ENCODE assay signal across 8 cellular contexts in the genomic region with DNA sequence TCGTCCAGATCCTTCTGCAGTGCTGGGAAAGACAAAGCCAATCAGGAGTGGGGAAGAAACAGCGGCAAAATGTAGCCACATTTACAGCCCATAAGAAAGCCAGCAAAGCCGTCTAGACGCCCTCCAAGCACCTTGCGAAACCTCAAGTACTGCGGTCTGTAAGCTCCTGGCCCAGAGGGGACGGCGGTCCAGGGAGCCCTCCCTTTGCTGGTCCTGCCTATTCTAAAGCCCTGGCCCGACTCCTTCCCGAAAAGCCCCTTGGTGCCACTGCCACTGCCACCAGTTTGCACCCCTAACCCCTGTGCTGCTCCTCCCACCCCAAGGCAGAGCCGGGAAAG. TPM values are rescaled to one million over a fixed set of nuclear protein-coding genes. Genes with fewer than 3 reads are reported as not detected.
DNase-seq lines count a peak whose midpoint lies in the region.

No MANE protein-coding gene starts in this region.

- H3K9me3 Mint-ChIP-seq in activated CD4-positive, alpha-beta T cell treated with anti-CD3 and anti-CD28 coated beads, Interleukin-2, amount 10 ng/mL, durations not matched to agents 24 days and 14 days = no peaks in the 10 kb centered on the region
- H3K9me3 Mint-ChIP-seq in activated T-helper 2 cell treated with anti-CD3 and anti-CD28 coated beads, Interferon-gamma antibody, Interleukin-2, Interleukin-4, amounts not matched to agents 10 μg/mL and 5 μg/mL and 100 μg/mL, durations not matched to agents 14 hours and 24 hours and 36 hours = no peaks in the 10 kb centered on the region
- H3K9me3 Mint-ChIP-seq in immature natural killer cell = no peaks in the 10 kb centered on the region

- peak overlapping the region; percentile 82 for H3K27ac Mint-ChIP-seq in activated CD4-positive, alpha-beta T cell treated with anti-CD3 and anti-CD28 coated beads, Interleukin-2, amount 10 ng/mL, durations not matched to agents 24 days and 14 days
- H3K27ac Mint-ChIP-seq in activated T-helper 2 cell treated with anti-CD3 and anti-CD28 coated beads, Interferon-gamma antibody, Interleukin-2, Interleukin-4, amounts not matched to agents 10 μg/mL and 5 μg/mL and 100 μg/mL, durations not matched to agents 14 hours and 24 hours and 36 hours = peak overlapping the region; percentile 57
- H3K27ac Mint-ChIP-seq in immature natural killer cell = peak overlapping the region; percentile 82 to 95 (median 88)

- H3K27ac ChIP-seq in substantia nigra (ENCODE audit: low read depth, low read length, poor library complexity, severe bottlenecking) = peak overlapping the region; percentile 35
- H3K27ac ChIP-seq in caudate nucleus (ENCODE audit: low read depth, low read length) = no peak overlapping the region

- H3K4me1 Mint-ChIP-seq in activated CD4-positive, alpha-beta T cell treated with anti-CD3 and anti-CD28 coated beads, Interleukin-2, amount 10 ng/mL, durations not matched to agents 24 days and 14 days = peaks cover 15% of the 10 kb centered on the region
- peaks cover 9% of the 10 kb centered on the region for H3K4me1 Mint-ChIP-seq in activated T-helper 2 cell treated with anti-CD3 and anti-CD28 coated beads, Interferon-gamma antibody, Interleukin-2, Interleukin-4, amounts not matched to agents 10 μg/mL and 5 μg/mL and 100 μg/mL, durations not matched to agents 14 hours and 24 hours and 36 hours (ENCODE audit: low read depth)
- peaks cover 16 to 21% of the 10 kb centered on the region in 2 donors for H3K4me1 Mint-ChIP-seq in immature natural killer cell

- H3K4me3 Mint-ChIP-seq in activated CD4-positive, alpha-beta T cell treated with anti-CD3 and anti-CD28 coated beads, Interleukin-2, amount 10 ng/mL, durations not matched to agents 24 days and 14 days = peak overlapping the region; percentile 89
- peak overlapping the region; percentile 83 for H3K4me3 Mint-ChIP-seq in activated T-helper 2 cell treated with anti-CD3 and anti-CD28 coated beads, Interferon-gamma antibody, Interleukin-2, Interleukin-4, amounts not matched to agents 10 μg/mL and 5 μg/mL and 100 μg/mL, durations not matched to agents 14 hours and 24 hours and 36 hours (ENCODE audit: low read depth)
- H3K4me3 Mint-ChIP-seq in immature natural killer cell = peak overlapping the region; percentile 86 to 90 (median 88)

- no peak for DNase-seq in activated CD4-positive, alpha-beta T cell treated with anti-CD3 and anti-CD28 coated beads, Interleukin-2, amount 10 ng/mL, durations not matched to agents 24 days and 14 days
- DNase-seq in activated CD4-positive, alpha-beta T cell treated with anti-CD3 and anti-CD28 coated beads, Interleukin-2, amount 50 U/mL, for 4 hours = no peak
- DNase-seq in activated T-helper 2 cell treated with anti-CD3 and anti-CD28 coated beads, Interferon-gamma antibody, Interleukin-2, Interleukin-4, amounts not matched to agents 10 μg/mL and 5 μg/mL and 100 μg/mL, durations not matched to agents 14 hours and 24 hours and 36 hours (ENCODE audit: low spot score) = no peak
- DNase-seq in immature natural killer cell (no peak), substantia nigra (lab: John Stamatoyannopoulos, UW) (no peak), ecto neural progenitor cell (ENCODE audit: low spot score) (no peak), iPS-NIHi11 (ENCODE audit: low spot score) (no peak), caudate nucleus (lab: John Stamatoyannopoulos, UW) (no peak)

- peaks cover 41% of the 10 kb centered on the region for H3K36me3 Mint-ChIP-seq in activated CD4-positive, alpha-beta T cell treated with anti-CD3 and anti-CD28 coated beads, Interleukin-2, amount 10 ng/mL, durations not matched to agents 24 days and 14 days (ENCODE audit: low read depth)
- H3K36me3 Mint-ChIP-seq in activated T-helper 2 cell treated with anti-CD3 and anti-CD28 coated beads, Interferon-gamma antibody, Interleukin-2, Interleukin-4, amounts not matched to agents 10 μg/mL and 5 μg/mL and 100 μg/mL, durations not matched to agents 14 hours and 24 hours and 36 hours (ENCODE audit: low read depth) = peaks cover 44% of the 10 kb centered on the region
- peaks cover 7 to 24% (median 13%) of the 10 kb centered on the region in 3 donors for H3K36me3 Mint-ChIP-seq in immature natural killer cell

- no peaks in the 10 kb centered on the region for H3K27me3 Mint-ChIP-seq in activated CD4-positive, alpha-beta T cell treated with anti-CD3 and anti-CD28 coated beads, Interleukin-2, amount 10 ng/mL, durations not matched to agents 24 days and 14 days
- H3K27me3 Mint-ChIP-seq in activated T-helper 2 cell treated with anti-CD3 and anti-CD28 coated beads, Interferon-gamma antibody, Interleukin-2, Interleukin-4, amounts not matched to agents 10 μg/mL and 5 μg/mL and 100 μg/mL, durations not matched to agents 14 hours and 24 hours and 36 hours (ENCODE audit: low read depth) = no peaks in the 10 kb centered on the region
- H3K27me3 Mint-ChIP-seq in immature natural killer cell (ENCODE audit: low read depth in 3 of 3) = peaks cover 3 to 4% (median 3%) of the 10 kb centered on the region in 3 donors

- intact Hi-C loops in activated CD4-positive, alpha-beta T cell treated with anti-CD3 and anti-CD28 coated beads, Interleukin-2, amount 10 ng/mL, durations not matched to agents 24 days and 14 days (cut with micrococcal nuclease) = loop anchor here (5.0 kb wide), 1 partner anchor 65 kb away; no protein-coding TSS in a partner anchor
- intact Hi-C loops in activated T-helper 2 cell treated with anti-CD3 and anti-CD28 coated beads, Interferon-gamma antibody, Interleukin-2, Interleukin-4, amounts not matched to agents 10 μg/mL and 5 μg/mL and 100 μg/mL, durations not matched to agents 14 hours and 24 hours and 36 hours (cut with micrococcal nuclease) = loop anchor here (1.0 kb wide), 1 partner anchor 19 kb away; the partner anchor contains the start of gene TOR1B

RNA-seq across cellular contexts. Expression of gene TOR1A, which starts 1.1 kb away (rescaled TPM):
- 55.1 and 60.5 TPM in 2 replicates for total RNA-seq in activated CD4-positive, alpha-beta T cell treated with anti-CD3 and anti-CD28 coated beads, Interleukin-2, amount 10 ng/mL, durations not matched to agents 24 days and 14 days
- 52.5 and 55.8 TPM in 2 replicates for total RNA-seq in activated T-helper 2 cell treated with anti-CD3 and anti-CD28 coated beads, Interferon-gamma antibody, Interleukin-2, Interleukin-4, amounts not matched to agents 10 μg/mL and 5 μg/mL and 100 μg/mL, durations not matched to agents 14 hours and 24 hours and 36 hours
- polyA plus RNA-seq in immature natural killer cell = 100 to 1,000 TPM in 2 of 3 donors, 10 to 100 TPM in 1; 89.3 to 131 (median 108) TPM

RNA-seq across cellular contexts. Expression of gene C9orf78, which starts 12.3 kb away (rescaled TPM):
- total RNA-seq in activated CD4-positive, alpha-beta T cell treated with anti-CD3 and anti-CD28 coated beads, Interleukin-2, amount 10 ng/mL, durations not matched to agents 24 days and 14 days = 59.9 and 60.9 TPM in 2 replicates
- 54.4 and 59.6 TPM in 2 replicates for total RNA-seq in activated T-helper 2 cell treated with anti-CD3 and anti-CD28 coated beads, Interferon-gamma antibody, Interleukin-2, Interleukin-4, amounts not matched to agents 10 μg/mL and 5 μg/mL and 100 μg/mL, durations not matched to agents 14 hours and 24 hours and 36 hours
- polyA plus RNA-seq in immature natural killer cell = 100 to 1,000 TPM; 147 to 196 (median 173) TPM

RNA-seq across cellular contexts. Expression of gene USP20, which starts 12.5 kb away (rescaled TPM):
- total RNA-seq in activated CD4-positive, alpha-beta T cell treated with anti-CD3 and anti-CD28 coated beads, Interleukin-2, amount 10 ng/mL, durations not matched to agents 24 days and 14 days = 44.3 and 47.2 TPM in 2 replicates
- 45.6 and 52.3 TPM in 2 replicates for total RNA-seq in activated T-helper 2 cell treated with anti-CD3 and anti-CD28 coated beads, Interferon-gamma antibody, Interleukin-2, Interleukin-4, amounts not matched to agents 10 μg/mL and 5 μg/mL and 100 μg/mL, durations not matched to agents 14 hours and 24 hours and 36 hours
- polyA plus RNA-seq in immature natural killer cell = 10 to 100 TPM; 21.6 to 51.8 (median 25.1) TPM

RNA-seq across cellular contexts. Expression of gene TOR1B, which starts 19.8 kb away (rescaled TPM):
- total RNA-seq in activated CD4-positive, alpha-beta T cell treated with anti-CD3 and anti-CD28 coated beads, Interleukin-2, amount 10 ng/mL, durations not matched to agents 24 days and 14 days = 22.7 and 24.1 TPM in 2 replicates
- total RNA-seq in activated T-helper 2 cell treated with anti-CD3 and anti-CD28 coated beads, Interferon-gamma antibody, Interleukin-2, Interleukin-4, amounts not matched to agents 10 μg/mL and 5 μg/mL and 100 μg/mL, durations not matched to agents 14 hours and 24 hours and 36 hours = 23.9 and 25.2 TPM in 2 replicates
- 10 to 100 TPM; 23.2 to 45.1 (median 25.8) TPM for polyA plus RNA-seq in immature natural killer cell
